21 cellular contexts compared by ENCODE assay signal in genomic region chrX:19072372-19072771, GRCh38. TPM values are rescaled to one million over a fixed set of nuclear protein-coding genes. Genes with fewer than 3 reads are reported as not detected.
DNase-seq lines count a peak whose midpoint lies in the region; ATAC-seq, FAIRE-seq and TF ChIP-seq lines count a peak whose summit lies in the region.
"Had no signal": no experiment of that assay in that cellular context is flagged by ENCODE, and none has a peak within 500 bp of the region (broad histone marks: within the 10 kb centered on the region; RNA-seq: fewer than 3 reads in every experiment).

No MANE protein-coding gene starts in this region.

- ATAC-seq in left lung (peak; percentile 42), upper lobe of right lung (no peak)
- no peak for ATAC-seq in naive thymus-derived CD4-positive, alpha-beta T cell
- ATAC-seq: GM12878, K562 had no signal

- POLR2A ChIA-PET in naive thymus-derived CD4-positive, alpha-beta T cell (lab: Charles Lee) = no interaction called here

- FAIRE-seq in astrocyte (lab: Jason Lieb, UNC) = peak; percentile 72
- FAIRE-seq: GM12878, GM19239, K562 had no signal

- no peaks in the 10 kb centered on the region for H3K27me3 Mint-ChIP-seq in astrocyte (ENCODE audit: low read depth, unreplicated experiment)
- H3K27me3 Mint-ChIP-seq in naive thymus-derived CD4-positive, alpha-beta T cell = peaks cover 0 to 7% (median 0%) of the 10 kb centered on the region in 5 donors

- H3K36me3 ChIP-seq in astrocyte (ENCODE audit: insufficient read depth, low read length) = no peaks in the 10 kb centered on the region
- no peaks in the 10 kb centered on the region for H3K36me3 ChIP-seq in left lung
- H3K36me3 ChIP-seq in upper lobe of right lung = no peaks in the 10 kb centered on the region
- no peaks in the 10 kb centered on the region for H3K36me3 ChIP-seq in naive thymus-derived CD4-positive, alpha-beta T cell (ENCODE audit: control insufficient read depth in 2 of 3, insufficient read depth in 3 of 3, low read length in 3 of 3)
- H3K36me3 ChIP-seq: BLaER1, HAP-1 had no signal

- H3K4me1 ChIP-seq in astrocyte (ENCODE audit: insufficient read depth, low read length) (no peaks in the 10 kb centered on the region), left lung (no peaks in the 10 kb centered on the region), upper lobe of right lung (no peaks in the 10 kb centered on the region)
- no peaks in the 10 kb centered on the region for H3K4me1 ChIP-seq in naive thymus-derived CD4-positive, alpha-beta T cell (ENCODE audit: control insufficient read depth in 2 of 2, insufficient read depth in 2 of 2, low read length in 2 of 2)
- H3K4me1 ChIP-seq: BLaER1, HAP-1 had no signal

- DNase-seq in DMS53 (lab: John Stamatoyannopoulos, UW) = peak; percentile 41
- DNase-seq in DMS53 treated with DMSO at 0.1 percent for 48 hours (lab: John Stamatoyannopoulos, UW; ENCODE audit: unreplicated experiment) = no peak
- no peak for DNase-seq in astrocyte (ENCODE audit: low read depth)
- no peak for DNase-seq in left lung
- DNase-seq in stimulated activated naive CD4-positive, alpha-beta T cell (lab: John Stamatoyannopoulos, UW) = no peak
- no peak for DNase-seq in upper lobe of right lung
- no peak for DNase-seq in naive thymus-derived CD4-positive, alpha-beta T cell
- DNase-seq: CD4-positive, alpha-beta memory T cell; DMS153; DND-41; EL; GM23248; IMR-90 had no signal

- TF ChIP-seq CTCF in astrocyte (IDR thresholded peaks at IDR 0.05; ENCODE audit: insufficient read depth, low read depth, low read length) = no peak
- no peak for TF ChIP-seq CTCF in left lung (IDR thresholded peaks at IDR 0.05)
- TF ChIP-seq CTCF in upper lobe of right lung (IDR thresholded peaks at IDR 0.05) = no peak

- H3K27ac Mint-ChIP-seq in astrocyte (ENCODE audit: unreplicated experiment) = no peak overlapping the region
- H3K27ac Mint-ChIP-seq in naive thymus-derived CD4-positive, alpha-beta T cell = no peak overlapping the region
- H3K27ac Mint-ChIP-seq: CD14-positive monocyte; CD4-positive, alpha-beta memory T cell had no signal

- H3K9ac ChIP-seq in astrocyte (ENCODE audit: low read length) = no peak overlapping the region
- H3K9ac ChIP-seq: BLaER1, GM23248 had no signal

- H3K4me2 ChIP-seq in astrocyte (ENCODE audit: low read length) = no peak overlapping the region
- H3K4me2 ChIP-seq: BLaER1 had no signal

- H3K36me3 Mint-ChIP-seq in astrocyte (ENCODE audit: low read depth, unreplicated experiment) = no peaks in the 10 kb centered on the region
- H3K36me3 Mint-ChIP-seq in naive thymus-derived CD4-positive, alpha-beta T cell = no peaks in the 10 kb centered on the region
- H3K36me3 Mint-ChIP-seq: CD14-positive monocyte; CD4-positive, alpha-beta memory T cell had no signal

- H3K27me3 ChIP-seq in astrocyte (ENCODE audit: insufficient read depth, low read length) (no peaks in the 10 kb centered on the region), left lung (no peaks in the 10 kb centered on the region), upper lobe of right lung (no peaks in the 10 kb centered on the region)
- no peaks in the 10 kb centered on the region for H3K27me3 ChIP-seq in naive thymus-derived CD4-positive, alpha-beta T cell (ENCODE audit: control insufficient read depth in 2 of 2, insufficient read depth in 2 of 2, low read length in 2 of 2)

- no peak overlapping the region for H3K27ac ChIP-seq in astrocyte (ENCODE audit: low read depth, low read length)
- H3K27ac ChIP-seq in left lung = no peak overlapping the region
- no peak overlapping the region for H3K27ac ChIP-seq in upper lobe of right lung
- no peak overlapping the region for H3K27ac ChIP-seq in naive thymus-derived CD4-positive, alpha-beta T cell (ENCODE audit: low read depth, low read length)
- H3K27ac ChIP-seq: 22Rv1, BLaER1, GM23248 had no signal

- H4K20me1 ChIP-seq in astrocyte (ENCODE audit: insufficient read depth, low read length) = no peaks in the 10 kb centered on the region
- H4K20me1 ChIP-seq: BLaER1 had no signal

- intact Hi-C loops in left lung (cut with DNase I) (no loop called here), upper lobe of right lung (cut with DNase I) (no loop called here)
- intact Hi-C loops in naive thymus-derived CD4-positive, alpha-beta T cell (cut with micrococcal nuclease) = no loop called here

- no peak overlapping the region for H3K4me3 ChIP-seq in astrocyte (ENCODE audit: insufficient read depth, low read depth, low read length)
- H3K4me3 ChIP-seq in left lung = no peak overlapping the region
- no peak overlapping the region for H3K4me3 ChIP-seq in upper lobe of right lung
- no peak overlapping the region for H3K4me3 ChIP-seq in naive thymus-derived CD4-positive, alpha-beta T cell (ENCODE audit: low read length)
- H3K4me3 ChIP-seq: BLaER1, GM12878, GM23248, HAP-1, K562 had no signal

- CTCF ChIA-PET in naive thymus-derived CD4-positive, alpha-beta T cell (lab: Charles Lee) = no interaction called here

- H2AFZ ChIP-seq in astrocyte (ENCODE audit: low read depth, low read length) = no peak overlapping the region
- H2AFZ ChIP-seq: GM23248 had no signal

- H3K9me3 ChIP-seq in astrocyte (ENCODE audit: insufficient read depth, low read depth, low read length) = no peaks in the 10 kb centered on the region
- no peaks in the 10 kb centered on the region for H3K9me3 ChIP-seq in left lung
- H3K9me3 ChIP-seq in upper lobe of right lung = no peaks in the 10 kb centered on the region
- no peaks in the 10 kb centered on the region for H3K9me3 ChIP-seq in naive thymus-derived CD4-positive, alpha-beta T cell (ENCODE audit: control insufficient read depth in 2 of 3, low read length in 3 of 3)
- H3K9me3 ChIP-seq: BLaER1, HAP-1 had no signal

- no peaks in the 10 kb centered on the region for H3K79me2 ChIP-seq in astrocyte (ENCODE audit: insufficient read depth, low read length)

- no peak overlapping the region for H3K4me3 Mint-ChIP-seq in astrocyte (ENCODE audit: unreplicated experiment)
- no peak overlapping the region for H3K4me3 Mint-ChIP-seq in naive thymus-derived CD4-positive, alpha-beta T cell
- H3K4me3 Mint-ChIP-seq: CD14-positive monocyte; CD4-positive, alpha-beta memory T cell had no signal

- H3K9me3 Mint-ChIP-seq in astrocyte (ENCODE audit: unreplicated experiment) = no peaks in the 10 kb centered on the region
- peaks cover 0 to 2% (median 0%) of the 10 kb centered on the region in 11 donors for H3K9me3 Mint-ChIP-seq in naive thymus-derived CD4-positive, alpha-beta T cell

- H3K4me1 Mint-ChIP-seq in astrocyte (ENCODE audit: low read depth, unreplicated experiment) = no peaks in the 10 kb centered on the region
- H3K4me1 Mint-ChIP-seq in naive thymus-derived CD4-positive, alpha-beta T cell = no peaks in the 10 kb centered on the region
- H3K4me1 Mint-ChIP-seq: CD14-positive monocyte; CD4-positive, alpha-beta memory T cell had no signal

RNA-seq across cellular contexts. Expression of gene ADGRG2, which starts 49.9 kb away (rescaled TPM):
- total RNA-seq in astrocyte (0.09 TPM in 1 of 2 replicates, not detected in the other), left lung (1 to 10 TPM; 2.4 to 3.1 TPM), upper lobe of right lung (1.8 TPM)
- not detected for total RNA-seq in naive thymus-derived CD4-positive, alpha-beta T cell
- under 1 TPM in 1 of 2 donors, not detected in 1; 0.08 TPM for polyA plus RNA-seq in naive thymus-derived CD4-positive, alpha-beta T cell
- total RNA-seq: CD4-positive, alpha-beta memory T cell; G401; GM12878; GM23248; K562 had no signal
- polyA plus RNA-seq: CD14-positive monocyte; CD4-positive, alpha-beta memory T cell had no signal
